ENCODE assay signal across 9 cellular contexts in genomic region chr12:131511391-131511802, GRCh38.
DNase-seq lines count a peak whose midpoint lies in the region; ATAC-seq and TF ChIP-seq lines count a peak whose summit lies in the region.
"Had no signal": no experiment of that assay in that cellular context is flagged by ENCODE, and none has a peak within 500 bp of the region (broad histone marks: within the 10 kb centered on the region; RNA-seq: fewer than 3 reads in every experiment).

No MANE protein-coding gene starts in this region.

- ATAC-seq in GM21737 (IDR thresholded peaks at IDR 0.05; ENCODE audit: unreplicated experiment) = peak; percentile 97

- TF ChIP-seq CTCF in GM13977 (IDR thresholded peaks at IDR 0.05; ENCODE audit: extremely low read depth, insufficient read depth, missing control alignments) (no peak), smooth muscle cell (IDR thresholded peaks at IDR 0.05; ENCODE audit: borderline replicate concordance, insufficient read depth, poor library complexity, severe bottlenecking) (no peak), ascending aorta (IDR thresholded peaks at IDR 0.05) (no peak)

- H3K27ac ChIP-seq in smooth muscle cell (ENCODE audit: low read depth) (no peak overlapping the region), ascending aorta (no peak overlapping the region)

- 59% methylated on average over 7 of the region's 7 CpGs for WGBS in smooth muscle cell (ENCODE audit: low lambda C conversion rate)

- H3K4me3 ChIP-seq in smooth muscle cell (no peak overlapping the region), ascending aorta (no peak overlapping the region)

- no peaks in the 10 kb centered on the region for H3F3A ChIP-seq in smooth muscle cell (ENCODE audit: low read depth)

- H3K9me3 ChIP-seq in smooth muscle cell (replicated peaks; ENCODE audit: low read depth) (no peaks in the 10 kb centered on the region), ascending aorta (no peaks in the 10 kb centered on the region)

- DNase-seq in GM13977 (ENCODE audit: low spot score) = peak; percentile 80
- DNase-seq in Kasumi-1 (lab: John Stamatoyannopoulos, UW) = peak; percentile 89 to 97
- DNase-seq in activated CD8-positive, alpha-beta memory T cell treated with anti-CD3 and anti-CD28 coated beads for 24 hours = peak; percentile 80
- peak; percentile 22 for DNase-seq in iPS DF 4.7 (ENCODE audit: extremely low read depth, low spot score)
- peak; percentile 9 to 57 for DNase-seq in stimulated activated CD8-positive, alpha-beta memory T cell treated with anti-CD3 and anti-CD28 coated beads, Interleukin-7, amount 100 ng/mL, for 48 hours (ENCODE audit: extremely low read depth in 1 of 2, low read depth in 1 of 2)
- no peak for DNase-seq in smooth muscle cell (lab: John Stamatoyannopoulos, UW; ENCODE audit: unreplicated experiment)
- no peak for DNase-seq in ascending aorta (ENCODE audit: low spot score in 2 of 2)
- DNase-seq: right cardiac atrium had no signal

- no peaks in the 10 kb centered on the region for H3K79me2 ChIP-seq in smooth muscle cell (ENCODE audit: low read depth)

- no peak overlapping the region for H2AFZ ChIP-seq in smooth muscle cell (ENCODE audit: low read depth)

- in situ Hi-C loops in GM13977 (cut with MboI; ENCODE audit: low pct_unique_long_range_greater_than_20kb, low sequenced_read_pairs, unreplicated experiment) = no loop called here

- H3K27me3 ChIP-seq in smooth muscle cell (ENCODE audit: low read depth) (no peaks in the 10 kb centered on the region), ascending aorta (no peaks in the 10 kb centered on the region)

- H3K4me1 ChIP-seq in smooth muscle cell (ENCODE audit: low read depth) = no peaks in the 10 kb centered on the region
- no peaks in the 10 kb centered on the region for H3K4me1 ChIP-seq in ascending aorta

- no peak overlapping the region for H3K4me2 ChIP-seq in smooth muscle cell

- H3K9ac ChIP-seq in smooth muscle cell (ENCODE audit: low read depth) = no peak overlapping the region

- H4K20me1 ChIP-seq in smooth muscle cell (ENCODE audit: low read depth) = no peaks in the 10 kb centered on the region

- H3K36me3 ChIP-seq in smooth muscle cell (ENCODE audit: low read depth) (no peaks in the 10 kb centered on the region), ascending aorta (no peaks in the 10 kb centered on the region)

- intact Hi-C loops in ascending aorta (cut with DNase I) = no loop called here

Comparison
In these comparisons a context has a peak if more than half of its experiments do, and no peak if none do; other contexts are left out.
1. DNase-seq: peak in GM13977 (single experiment), Kasumi-1 (2 of 2), activated CD8-positive, alpha-beta memory T cell treated with anti-CD3 and anti-CD28 coated beads for 24 hours (single experiment), iPS DF 4.7 (single experiment) and stimulated activated CD8-positive, alpha-beta memory T cell treated with anti-CD3 and anti-CD28 coated beads, Interleukin-7, amount 100 ng/mL, for 48 hours (2 of 2); none in smooth muscle cell (single experiment) and ascending aorta (0 of 2).